8 cellular contexts compared by ENCODE assay signal in genomic region chr1:52141513-52142219, GRCh38. TPM values are rescaled to one million over a fixed set of nuclear protein-coding genes. Genes with fewer than 3 reads are reported as not detected.
A peak's percentile ranks its signal among the peaks of the same experiment; 100 is the strongest.
DNase-seq lines count a peak whose midpoint lies in the region; ATAC-seq and TF ChIP-seq lines count a peak whose summit lies in the region.

A gene with protein sequence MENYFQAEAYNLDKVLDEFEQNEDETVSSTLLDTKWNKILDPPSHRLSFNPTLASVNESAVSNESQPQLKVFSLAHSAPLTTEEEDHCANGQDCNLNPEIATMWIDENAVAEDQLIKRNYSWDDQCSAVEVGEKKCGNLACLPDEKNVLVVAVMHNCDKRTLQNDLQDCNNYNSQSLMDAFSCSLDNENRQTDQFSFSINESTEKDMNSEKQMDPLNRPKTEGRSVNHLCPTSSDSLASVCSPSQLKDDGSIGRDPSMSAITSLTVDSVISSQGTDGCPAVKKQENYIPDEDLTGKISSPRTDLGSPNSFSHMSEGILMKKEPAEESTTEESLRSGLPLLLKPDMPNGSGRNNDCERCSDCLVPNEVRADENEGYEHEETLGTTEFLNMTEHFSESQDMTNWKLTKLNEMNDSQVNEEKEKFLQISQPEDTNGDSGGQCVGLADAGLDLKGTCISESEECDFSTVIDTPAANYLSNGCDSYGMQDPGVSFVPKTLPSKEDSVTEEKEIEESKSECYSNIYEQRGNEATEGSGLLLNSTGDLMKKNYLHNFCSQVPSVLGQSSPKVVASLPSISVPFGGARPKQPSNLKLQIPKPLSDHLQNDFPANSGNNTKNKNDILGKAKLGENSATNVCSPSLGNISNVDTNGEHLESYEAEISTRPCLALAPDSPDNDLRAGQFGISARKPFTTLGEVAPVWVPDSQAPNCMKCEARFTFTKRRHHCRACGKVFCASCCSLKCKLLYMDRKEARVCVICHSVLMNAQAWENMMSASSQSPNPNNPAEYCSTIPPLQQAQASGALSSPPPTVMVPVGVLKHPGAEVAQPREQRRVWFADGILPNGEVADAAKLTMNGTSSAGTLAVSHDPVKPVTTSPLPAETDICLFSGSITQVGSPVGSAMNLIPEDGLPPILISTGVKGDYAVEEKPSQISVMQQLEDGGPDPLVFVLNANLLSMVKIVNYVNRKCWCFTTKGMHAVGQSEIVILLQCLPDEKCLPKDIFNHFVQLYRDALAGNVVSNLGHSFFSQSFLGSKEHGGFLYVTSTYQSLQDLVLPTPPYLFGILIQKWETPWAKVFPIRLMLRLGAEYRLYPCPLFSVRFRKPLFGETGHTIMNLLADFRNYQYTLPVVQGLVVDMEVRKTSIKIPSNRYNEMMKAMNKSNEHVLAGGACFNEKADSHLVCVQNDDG (N-terminal part only) (plus strand): TSS chr1:52142089. CDS start chr1:52233207, 91,118 bp downstream.

- BruUV-seq in OCI-LY7 (replicated peaks; lab: Mats Ljungman, UMichigan), result no TSS peak

- intact Hi-C loops in CD14-positive monocyte (cut with micrococcal nuclease) (loop anchor here (5.0 to 10.0 kb wide), 3 partner anchors 96 to 153 kb away; no protein-coding TSS in a partner anchor), OCI-LY7 (cut with micrococcal nuclease; ENCODE audit: unreplicated experiment) (loop anchor here (2.0 to 5.0 kb wide), 2 partner anchors 156 to 495 kb away; no protein-coding TSS in a partner anchor), esophagus muscularis mucosa (cut with DNase I) (loop anchor here (1.0 to 5.0 kb wide), 2 partner anchors 121 to 155 kb away; no protein-coding TSS in a partner anchor)

- POLR2A ChIA-PET in OCI-LY7 (lab: Charles Lee), result no interaction called here

- H3K36me3 ChIP-seq in OCI-LY7 (ENCODE audit: insufficient read depth, low read length) (no peaks in the 10 kb centered on the region), esophagus muscularis mucosa (no peaks in the 10 kb centered on the region), muscle layer of colon (ENCODE audit: insufficient read depth, low read length) (no peaks in the 10 kb centered on the region)

- peaks cover 34% of the 10 kb centered on the region for H3K4me1 Mint-ChIP-seq in CD14-positive monocyte
- peaks cover 41% of the 10 kb centered on the region for H3K4me1 Mint-ChIP-seq in activated T-cell treated with anti-CD3 and anti-CD28 coated beads, Interleukin-2, amount 50 U/mL, for 4 hours (ENCODE audit: low read depth)
- H3K4me1 Mint-ChIP-seq in stimulated activated effector memory CD8-positive, alpha-beta T cell treated with anti-CD3 and anti-CD28 coated beads, Interleukin-12 subunit alpha, Interleukin-12 subunit beta, amount 100 ng/mL, for 72 hours, result peaks cover 36% of the 10 kb centered on the region

- H3K9me3 Mint-ChIP-seq in CD14-positive monocyte, result peaks cover 0 to 11% (median 0%) of the 10 kb centered on the region in 7 donors
- no peaks in the 10 kb centered on the region for H3K9me3 Mint-ChIP-seq in activated T-cell treated with anti-CD3 and anti-CD28 coated beads, Interleukin-2, amount 50 U/mL, for 4 hours
- H3K9me3 Mint-ChIP-seq in stimulated activated effector memory CD8-positive, alpha-beta T cell treated with anti-CD3 and anti-CD28 coated beads, Interleukin-12 subunit alpha, Interleukin-12 subunit beta, amount 100 ng/mL, for 72 hours, result no peaks in the 10 kb centered on the region

- peak; percentile 48 for DNase-seq in CD14-positive monocyte (ENCODE audit: low spot score)
- peak; percentile 79 for DNase-seq in HK-2 (ENCODE audit: unreplicated experiment)
- DNase-seq in OCI-LY7 (ENCODE audit: low spot score), result peak; percentile 90
- DNase-seq in activated T-cell treated with anti-CD3 and anti-CD28 coated beads, Interleukin-2, amount 50 U/mL, for 4 hours, result peak; percentile 66
- no peak for DNase-seq in esophagus muscularis mucosa (ENCODE audit: extremely low spot score)
- DNase-seq in stimulated activated effector memory CD8-positive, alpha-beta T cell treated with anti-CD3 and anti-CD28 coated beads, Interleukin-12 subunit alpha, Interleukin-12 subunit beta, amount 100 ng/mL, for 72 hours (ENCODE audit: low spot score in 2 of 2), result peak; percentile 71 to 76

- TF ChIP-seq EP300 in esophagus muscularis mucosa (IDR thresholded peaks at IDR 0.05), result no peak

- H2AFZ ChIP-seq in OCI-LY7 (ENCODE audit: low read length), result peak within 1 kb of the TSS; percentile 97

- H3K27me3 ChIP-seq in esophagus muscularis mucosa (no peaks in the 10 kb centered on the region), muscle layer of colon (ENCODE audit: control insufficient read depth in 1 of 2, insufficient read depth in 2 of 2, low read length in 2 of 2) (no peaks in the 10 kb centered on the region)

- H3K9ac ChIP-seq in muscle layer of colon (ENCODE audit: low read length), result peak within 1 kb of the TSS; percentile 79

- no peaks in the 10 kb centered on the region for H3K9me3 ChIP-seq in OCI-LY7 (ENCODE audit: low read length)
- no peaks in the 10 kb centered on the region for H3K9me3 ChIP-seq in esophagus muscularis mucosa
- no peaks in the 10 kb centered on the region for H3K9me3 ChIP-seq in muscle layer of colon (ENCODE audit: low read length)

- H3K4me1 ChIP-seq in OCI-LY7 (ENCODE audit: insufficient read depth, low read length, poor library complexity, severe bottlenecking) (peaks cover 38% of the 10 kb centered on the region), esophagus muscularis mucosa (peaks cover 23 to 57% (median 52%) of the 10 kb centered on the region in 4 donors), muscle layer of colon (ENCODE audit: insufficient read depth, low read length) (peaks cover 29% of the 10 kb centered on the region)

- H4K20me1 ChIP-seq in OCI-LY7 (ENCODE audit: insufficient read depth, low read length), result no peaks in the 10 kb centered on the region

- CTCF ChIA-PET in OCI-LY7 (lab: Charles Lee; ENCODE audit: unreplicated experiment), result no interaction called here

- under 1% methylated on average over 60 of the region's 72 CpGs for WGBS in esophagus muscularis mucosa

- peaks cover 33 to 64% (median 38%) of the 10 kb centered on the region in 3 donors for H3K27me3 Mint-ChIP-seq in CD14-positive monocyte (ENCODE audit: low read depth in 3 of 3)
- peaks cover 7% of the 10 kb centered on the region for H3K27me3 Mint-ChIP-seq in activated T-cell treated with anti-CD3 and anti-CD28 coated beads, Interleukin-2, amount 50 U/mL, for 4 hours (ENCODE audit: low read depth)

- H3K4me2 ChIP-seq in OCI-LY7 (ENCODE audit: low read length), result peak within 1 kb of the TSS; percentile 97

- no peaks in the 10 kb centered on the region for H3K9me2 ChIP-seq in OCI-LY7 (ENCODE audit: insufficient read depth, low read length)

- ATAC-seq in GM19395 (IDR thresholded peaks at IDR 0.05; ENCODE audit: unreplicated experiment), result peak; percentile 57
- peak; percentile 78 for ATAC-seq in activated T-cell treated with anti-CD3 and anti-CD28 coated beads, Interleukin-2, amount 50 U/mL, for 4 hours
- peak; percentile 80 for ATAC-seq in stimulated activated effector memory CD8-positive, alpha-beta T cell treated with anti-CD3 and anti-CD28 coated beads, Interleukin-12 subunit alpha, Interleukin-12 subunit beta, amount 100 ng/mL, for 72 hours

- TF ChIP-seq POLR2A in esophagus muscularis mucosa (IDR thresholded peaks at IDR 0.05; ENCODE audit: low read depth), result no peak

- H3K4me3 Mint-ChIP-seq in CD14-positive monocyte, result peak within 1 kb of the TSS; percentile 75 to 83
- H3K4me3 Mint-ChIP-seq in activated T-cell treated with anti-CD3 and anti-CD28 coated beads, Interleukin-2, amount 50 U/mL, for 4 hours, result peak within 1 kb of the TSS; percentile 86
- H3K4me3 Mint-ChIP-seq in stimulated activated effector memory CD8-positive, alpha-beta T cell treated with anti-CD3 and anti-CD28 coated beads, Interleukin-12 subunit alpha, Interleukin-12 subunit beta, amount 100 ng/mL, for 72 hours, result peak within 1 kb of the TSS; percentile 65

- H3K4me3 ChIP-seq in OCI-LY7 (ENCODE audit: low read depth, low read length, poor library complexity, severe bottlenecking), result peak within 1 kb of the TSS; percentile 73
- peak within 1 kb of the TSS; percentile 80 to 96 (median 96) for H3K4me3 ChIP-seq in esophagus muscularis mucosa
- peak within 1 kb of the TSS; percentile 67 to 71 for H3K4me3 ChIP-seq in muscle layer of colon (ENCODE audit: low read depth in 1 of 2, low read length in 2 of 2)

- peak within 1 kb of the TSS in 4 of 7 donors; percentile 14 to 43 (median 28) for H3K27ac Mint-ChIP-seq in CD14-positive monocyte
- H3K27ac Mint-ChIP-seq in stimulated activated effector memory CD8-positive, alpha-beta T cell treated with anti-CD3 and anti-CD28 coated beads, Interleukin-12 subunit alpha, Interleukin-12 subunit beta, amount 100 ng/mL, for 72 hours, result peak within 1 kb of the TSS; percentile 56

- peaks cover 3 to 14% of the 10 kb centered on the region in 2 donors for H3K36me3 Mint-ChIP-seq in CD14-positive monocyte
- no peaks in the 10 kb centered on the region for H3K36me3 Mint-ChIP-seq in activated T-cell treated with anti-CD3 and anti-CD28 coated beads, Interleukin-2, amount 50 U/mL, for 4 hours (ENCODE audit: insufficient read depth)
- peaks cover 15% of the 10 kb centered on the region for H3K36me3 Mint-ChIP-seq in stimulated activated effector memory CD8-positive, alpha-beta T cell treated with anti-CD3 and anti-CD28 coated beads, Interleukin-12 subunit alpha, Interleukin-12 subunit beta, amount 100 ng/mL, for 72 hours

- peaks cover 24% of the 10 kb centered on the region; the same call in 1 of the 2 replicates for H3K79me2 ChIP-seq in OCI-LY7 (ENCODE audit: insufficient read depth, low read depth, low read length)

- H3K27ac ChIP-seq in OCI-LY7 (ENCODE audit: low read depth, low read length, poor library complexity, severe bottlenecking) (peak within 1 kb of the TSS; percentile 70), esophagus muscularis mucosa (replicated peaks in 1 of 4) (peak within 1 kb of the TSS; percentile 98 to 99 (median 99)), muscle layer of colon (ENCODE audit: low read depth, low read length) (peak within 1 kb of the TSS; percentile 79)

- TF ChIP-seq CTCF in CD14-positive monocyte (IDR thresholded peaks at IDR 0.05) (peak; percentile 86), OCI-LY7 (conservative IDR thresholded peaks at IDR 0.05; ENCODE audit: low read length) (peak; percentile 69), esophagus muscularis mucosa (IDR thresholded peaks at IDR 0.05) (peak; percentile 73 to 86 (median 83))

RNA-seq across cellular contexts. Expression of the gene that starts here (rescaled TPM):
- not detected for polyA plus RNA-seq in CD14-positive monocyte
- total RNA-seq in OCI-LY7 (2014; rRNA removed; shearing (Covaris generic)), result 5.6 and 9.4 TPM in 2 replicates
- total RNA-seq in OCI-LY7 (2022) (3.7 and 4.0 TPM in 2 replicates), esophagus muscularis mucosa (10 to 100 TPM; 38.1 to 54.8 (median 40.9) TPM)
- total RNA-seq in activated T-cell treated with anti-CD3 and anti-CD28 coated beads, Interleukin-2, amount 50 U/mL, for 4 hours, result 1 to 10 TPM; 5.4 to 5.9 (median 5.5) TPM

Comparison
In these comparisons a context has a peak if more than half of its experiments do, and no peak if none do; other contexts are left out.
1. Peak in DNase-seq in CD14-positive monocyte; RNA of the gene not detected or under 1 TPM.